Comparison of ENCODE assay signal across 7 cellular contexts in the genomic region with DNA sequence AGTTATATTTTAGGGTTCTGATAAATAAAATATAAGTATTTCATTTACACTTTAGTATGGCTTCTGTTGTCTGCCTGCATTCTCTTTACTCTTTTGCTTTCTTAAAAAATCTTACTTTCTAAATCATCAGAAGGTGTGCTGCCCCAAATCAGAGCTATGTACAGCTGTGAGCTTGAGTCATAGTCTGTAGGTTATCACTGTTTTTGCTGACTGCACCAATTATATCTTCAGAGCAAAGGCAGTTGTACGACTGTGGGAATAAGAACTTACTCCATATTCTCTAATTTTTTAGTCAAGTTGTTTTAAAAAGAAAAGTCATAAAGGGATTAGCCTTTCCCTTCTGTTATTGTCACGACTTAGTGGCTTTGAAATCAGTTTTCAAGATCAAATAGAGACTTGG.
"Had no signal": no experiment of that assay in that cellular context is flagged by ENCODE, and none has a peak within 500 bp of the region (broad histone marks: within the 10 kb centered on the region; RNA-seq: fewer than 3 reads in every experiment).

No MANE protein-coding gene starts in this region.

- H3K4me1 ChIP-seq: HAP-1 had no signal

- H3K27ac ChIP-seq: KMS-11 had no signal

- FAIRE-seq: HTR-8/SVneo had no signal

- H2AFZ ChIP-seq: GM23338 had no signal

- H3K9ac ChIP-seq: KMS-11 had no signal

- H3K4me3 ChIP-seq: GM23338, HAP-1 had no signal

- H3K9me3 ChIP-seq: HAP-1 had no signal

- DNase-seq: H7, Karpas-422, KBM-7 had no signal

- H3K4me2 ChIP-seq: GM23338, KMS-11 had no signal

- ATAC-seq: GM23338 had no signal

- H3K36me3 ChIP-seq: HAP-1 had no signal
